In genomic region chr1:144019101-144019500, GRCh38 we compare ENCODE assay signal across 1 cellular context. TPM values are rescaled to one million over a fixed set of nuclear protein-coding genes. Genes with fewer than 3 reads are reported as not detected.
"Had no signal": no experiment of that assay in that cellular context is flagged by ENCODE, and none has a peak within 500 bp of the region (broad histone marks: within the 10 kb centered on the region; RNA-seq: fewer than 3 reads in every experiment).

No MANE protein-coding gene starts in this region.

RNA-seq across cellular contexts. Expression of gene FAM72C, which starts 47.3 kb away (rescaled TPM):
- total RNA-seq: Right ventricle myocardium superior had no signal
